19 cellular contexts compared by ENCODE assay signal in the genomic region with DNA sequence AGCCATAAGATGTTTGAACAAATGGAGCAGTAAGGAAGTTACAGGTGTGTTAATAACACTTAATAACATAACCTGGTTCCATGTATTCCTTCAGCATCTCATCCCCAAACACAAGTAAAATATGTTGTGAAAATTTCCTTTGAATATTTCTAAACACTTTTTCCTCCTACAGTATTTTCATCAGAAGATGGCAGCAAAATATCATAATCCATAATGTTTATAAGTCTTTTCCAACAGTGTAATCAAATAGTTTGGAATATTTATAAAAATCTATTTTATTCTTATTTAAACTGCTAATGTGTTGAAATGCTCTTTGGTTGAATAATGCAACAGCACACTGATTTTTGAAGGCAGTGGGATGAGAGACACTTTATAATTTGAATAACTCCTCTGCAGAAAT.
DNase-seq lines count a peak whose midpoint lies in the region; ATAC-seq and TF ChIP-seq lines count a peak whose summit lies in the region.
"Had no signal": no experiment of that assay in that cellular context is flagged by ENCODE, and none has a peak within 500 bp of the region (broad histone marks: within the 10 kb centered on the region; RNA-seq: fewer than 3 reads in every experiment).

No MANE protein-coding gene starts in this region.

- no peak for TF ChIP-seq POLR2A in IMR-90 (IDR thresholded peaks at IDR 0.05; ENCODE audit: low read depth, low read length)
- no peak for TF ChIP-seq POLR2A in erythroblast (IDR thresholded peaks at IDR 0.05; ENCODE audit: low read length)
- TF ChIP-seq POLR2A in ovary (IDR thresholded peaks at IDR 0.05) = no peak

- H3K4me3 ChIP-seq in IMR-90 (ENCODE audit: insufficient read depth, low read depth, low read length) (no peak overlapping the region), choroid plexus epithelial cell (ENCODE audit: low read depth, low read length) (no peak overlapping the region), ovary (no peak overlapping the region)
- H3K4me3 ChIP-seq: PC-9, SK-N-MC had no signal

- H3K4me2 ChIP-seq in IMR-90 (ENCODE audit: low read depth, low read length) = no peak overlapping the region
- H3K4me2 ChIP-seq: PC-9 had no signal

- no peak overlapping the region for H3K14ac ChIP-seq in IMR-90 (replicated peaks; ENCODE audit: low read depth, low read length)

- H3K79me1 ChIP-seq in IMR-90 (ENCODE audit: low read depth in 1 of 2, low read length in 2 of 2) = no peaks in the 10 kb centered on the region

- no peak overlapping the region for H2BK15ac ChIP-seq in IMR-90 (ENCODE audit: low read depth, low read length)

- H3K9me3 Mint-ChIP-seq in osteocyte (ENCODE audit: unreplicated experiment) (no peaks in the 10 kb centered on the region), MCF 10A (ENCODE audit: unreplicated experiment) (no peaks in the 10 kb centered on the region)

- H3K27ac Mint-ChIP-seq in osteocyte (ENCODE audit: unreplicated experiment) = no peak overlapping the region
- no peak overlapping the region for H3K27ac Mint-ChIP-seq in MCF 10A (ENCODE audit: low read depth, unreplicated experiment)
- H3K27ac Mint-ChIP-seq: CD14-positive monocyte had no signal

- no peak overlapping the region for H4K8ac ChIP-seq in IMR-90 (ENCODE audit: low read depth in 2 of 2, low read length in 2 of 2)

- no peak overlapping the region for H2AFZ ChIP-seq in IMR-90 (replicated peaks; ENCODE audit: low read length, poor library complexity)
- H2AFZ ChIP-seq: PC-9 had no signal

- H3K9ac ChIP-seq in IMR-90 (ENCODE audit: low read depth, low read length) = no peak overlapping the region

- H3K4me3 Mint-ChIP-seq in osteocyte (ENCODE audit: unreplicated experiment) = no peak overlapping the region
- H3K4me3 Mint-ChIP-seq in MCF 10A (ENCODE audit: unreplicated experiment) = no peak overlapping the region
- H3K4me3 Mint-ChIP-seq: CD14-positive monocyte had no signal

- no peak overlapping the region for H2BK20ac ChIP-seq in IMR-90 (ENCODE audit: low read depth, low read length)

- H2BK120ac ChIP-seq in IMR-90 (ENCODE audit: low read depth, low read length) = no peak overlapping the region

- intact Hi-C loops in IMR-90 (cut with micrococcal nuclease) = loop anchor here (10.0 kb wide), 1 partner anchor 152 kb away; no protein-coding TSS in a partner anchor
- intact Hi-C loops in MCF 10A (cut with micrococcal nuclease) = no loop called here
- intact Hi-C loops in ovary (cut with DNase I) = no loop called here

- TF ChIP-seq CTCF in IMR-90 (conservative IDR thresholded peaks at IDR 0.05; ENCODE audit: low read depth, low read length) (peak; percentile 24; the same call in 1 of the 2 replicates), choroid plexus epithelial cell (conservative IDR thresholded peaks at IDR 0.05; ENCODE audit: low read depth, low read length) (peak; percentile 11), osteocyte (IDR thresholded peaks at IDR 0.05) (peak; percentile 34), MCF 10A (IDR thresholded peaks at IDR 0.05; ENCODE audit: unreplicated experiment) (no peak), ovary (IDR thresholded peaks at IDR 0.05) (no peak)

- H3K9me1 ChIP-seq in IMR-90 (ENCODE audit: insufficient read depth, low read length) = no peaks in the 10 kb centered on the region

- H3K9me3 ChIP-seq in IMR-90 (ENCODE audit: control insufficient read depth, insufficient read depth, low read length) = no peaks in the 10 kb centered on the region
- H3K9me3 ChIP-seq in ovary = no peaks in the 10 kb centered on the region

- H2AK9ac ChIP-seq in IMR-90 (replicated peaks; ENCODE audit: low read depth, low read length, poor library complexity) = no peak overlapping the region

- H3K18ac ChIP-seq in IMR-90 (ENCODE audit: low read depth, low read length) = no peak overlapping the region

- H3K27me3 Mint-ChIP-seq in osteocyte (ENCODE audit: unreplicated experiment) = no peaks in the 10 kb centered on the region
- no peaks in the 10 kb centered on the region for H3K27me3 Mint-ChIP-seq in MCF 10A (ENCODE audit: insufficient read depth, unreplicated experiment)

- dilution Hi-C loops in IMR-90 (cut with HindIII; ENCODE audit: low sequenced_read_pairs, unreplicated experiment) = no loop called here

- no peak overlapping the region for H3K27ac ChIP-seq in IMR-90 (ENCODE audit: insufficient read depth, low read length)
- no peak overlapping the region for H3K27ac ChIP-seq in ovary
- H3K27ac ChIP-seq: 22Rv1, PC-9, SK-N-MC had no signal

- no peak for TF ChIP-seq RAD21 in IMR-90 (IDR thresholded peaks at IDR 0.05; ENCODE audit: low read length)

- H3K56ac ChIP-seq in IMR-90 (ENCODE audit: extremely low read depth, insufficient read depth, low read length) = no peak overlapping the region

- H3K36me3 Mint-ChIP-seq in osteocyte (ENCODE audit: unreplicated experiment) = no peaks in the 10 kb centered on the region
- no peaks in the 10 kb centered on the region for H3K36me3 Mint-ChIP-seq in MCF 10A (ENCODE audit: insufficient read depth, unreplicated experiment)
- H3K36me3 Mint-ChIP-seq: CD14-positive monocyte had no signal

- no peak overlapping the region for H2AK5ac ChIP-seq in IMR-90 (ENCODE audit: low read depth, low read length)

- in situ Hi-C loops in IMR-90 (cut with MboI; ENCODE audit: low sequenced_read_pairs) = no loop called here

- no peak for TF ChIP-seq EP300 in ovary (IDR thresholded peaks at IDR 0.05)

- no peak for ATAC-seq in IMR-90 (ENCODE audit: low read depth)
- ATAC-seq: HepG2 had no signal

- H4K5ac ChIP-seq in IMR-90 (ENCODE audit: low read depth, low read length) = no peak overlapping the region

- no peaks in the 10 kb centered on the region for H3K4me1 ChIP-seq in IMR-90 (ENCODE audit: control insufficient read depth, insufficient read depth, low read length)
- no peaks in the 10 kb centered on the region for H3K4me1 ChIP-seq in ovary (ENCODE audit: insufficient read depth)

- H2BK5ac ChIP-seq in IMR-90 (ENCODE audit: low read depth, low read length, poor library complexity, severe bottlenecking) = no peak overlapping the region

- H3K4me1 Mint-ChIP-seq in osteocyte (ENCODE audit: unreplicated experiment) (no peaks in the 10 kb centered on the region), MCF 10A (ENCODE audit: insufficient read depth, unreplicated experiment) (no peaks in the 10 kb centered on the region)
- H3K4me1 Mint-ChIP-seq: CD14-positive monocyte had no signal

- H4K20me1 ChIP-seq in IMR-90 (ENCODE audit: insufficient read depth, low read length) = no peaks in the 10 kb centered on the region

- H3K4ac ChIP-seq in IMR-90 (ENCODE audit: low read depth, low read length) = no peak overlapping the region

- CTCF ChIA-PET in IMR-90 (lab: Yijun Ruan, JAX) = no interaction called here
- CTCF ChIA-PET in MCF 10A (lab: Yijun Ruan, JAX) = no interaction called here

- BruUV-seq in IMR-90 (replicated peaks; lab: Mats Ljungman, UMichigan) (no TSS peak), MCF 10A (replicated peaks; lab: Mats Ljungman, UMichigan) (no TSS peak)

- DNase-seq in DMS 273 (lab: John Stamatoyannopoulos, UW; ENCODE audit: unreplicated experiment) (peak; percentile 18), DMS 273 treated with DMSO at 0.1 percent for 48 hours (lab: John Stamatoyannopoulos, UW) (no peak), IMR-90 (no peak), choroid plexus epithelial cell (ENCODE audit: low read depth) (peak; percentile 10), osteocyte (ENCODE audit: extremely low spot score, unreplicated experiment) (no peak), MCF 10A (ENCODE audit: unreplicated experiment) (no peak), erythroblast (lab: John Stamatoyannopoulos, UW) (no peak), ovary (no peak)
- DNase-seq: COR-L47, MV-4-11, NCI-H1436, NCI-H2081, NCI-H226, NCI-H526, PC-9 had no signal

- H3K36me3 ChIP-seq in IMR-90 (ENCODE audit: control insufficient read depth, insufficient read depth, low read length) = no peaks in the 10 kb centered on the region
- H3K36me3 ChIP-seq in ovary = no peaks in the 10 kb centered on the region

- no peak overlapping the region for H3K23ac ChIP-seq in IMR-90 (ENCODE audit: low read depth, low read length)

- POLR2A ChIA-PET in IMR-90 (lab: Charles Lee; ENCODE audit: unreplicated experiment) (no interaction called here), MCF 10A (lab: Yijun Ruan, JAX) (no interaction called here)

- H3K27me3 ChIP-seq in IMR-90 (ENCODE audit: control insufficient read depth, insufficient read depth, low read length) (no peaks in the 10 kb centered on the region), ovary (no peaks in the 10 kb centered on the region)

- H4K91ac ChIP-seq in IMR-90 (ENCODE audit: insufficient read depth, low read depth, low read length) = no peak overlapping the region

TF ChIP-seq in IMR-90, 13 proteins besides CTCF, POLR2A, EP300 and RAD21 (continues in another document):
- TF ChIP-seq CEBPB (IDR thresholded peaks at IDR 0.05; ENCODE audit: low read depth, low read length) (no peak), FOS (IDR thresholded peaks at IDR 0.05; ENCODE audit: low read depth, low read length) (no peak), RFX5 (IDR thresholded peaks at IDR 0.05; ENCODE audit: low read depth, low read length) (no peak), BHLHE40 (IDR thresholded peaks at IDR 0.05; ENCODE audit: low read depth, low read length) (no peak), SMC3 (IDR thresholded peaks at IDR 0.05; ENCODE audit: low read depth, low read length) (no peak), MAFK (IDR thresholded peaks at IDR 0.05; ENCODE audit: low read depth, low read length) (no peak), RCOR1 (IDR thresholded peaks at IDR 0.05; ENCODE audit: insufficient replicate concordance, low read length) (no peak), MAZ (IDR thresholded peaks at IDR 0.05; ENCODE audit: borderline replicate concordance, low read depth, low read length) (no peak), MXI1 (IDR thresholded peaks at IDR 0.05; ENCODE audit: borderline replicate concordance, low read depth, low read length) (no peak)
- TF ChIP-seq, protein P1, sequence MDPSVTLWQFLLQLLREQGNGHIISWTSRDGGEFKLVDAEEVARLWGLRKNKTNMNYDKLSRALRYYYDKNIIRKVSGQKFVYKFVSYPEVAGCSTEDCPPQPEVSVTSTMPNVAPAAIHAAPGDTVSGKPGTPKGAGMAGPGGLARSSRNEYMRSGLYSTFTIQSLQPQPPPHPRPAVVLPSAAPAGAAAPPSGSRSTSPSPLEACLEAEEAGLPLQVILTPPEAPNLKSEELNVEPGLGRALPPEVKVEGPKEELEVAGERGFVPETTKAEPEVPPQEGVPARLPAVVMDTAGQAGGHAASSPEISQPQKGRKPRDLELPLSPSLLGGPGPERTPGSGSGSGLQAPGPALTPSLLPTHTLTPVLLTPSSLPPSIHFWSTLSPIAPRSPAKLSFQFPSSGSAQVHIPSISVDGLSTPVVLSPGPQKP (IDR thresholded peaks at IDR 0.05; ENCODE audit: borderline replicate concordance, low read depth, low read length) = no peak
- TF ChIP-seq, protein P2, sequence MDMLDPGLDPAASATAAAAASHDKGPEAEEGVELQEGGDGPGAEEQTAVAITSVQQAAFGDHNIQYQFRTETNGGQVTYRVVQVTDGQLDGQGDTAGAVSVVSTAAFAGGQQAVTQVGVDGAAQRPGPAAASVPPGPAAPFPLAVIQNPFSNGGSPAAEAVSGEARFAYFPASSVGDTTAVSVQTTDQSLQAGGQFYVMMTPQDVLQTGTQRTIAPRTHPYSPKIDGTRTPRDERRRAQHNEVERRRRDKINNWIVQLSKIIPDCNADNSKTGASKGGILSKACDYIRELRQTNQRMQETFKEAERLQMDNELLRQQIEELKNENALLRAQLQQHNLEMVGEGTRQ (IDR thresholded peaks at IDR 0.05; ENCODE audit: low read depth, low read length) = no peak

Comparison
In these comparisons a context has a peak if more than half of its experiments do, and no peak if none do; other contexts are left out.
1. DNase-seq: peak in DMS 273 (single experiment) and choroid plexus epithelial cell (single experiment); none in DMS 273 treated with DMSO at 0.1 percent for 48 hours (single experiment), IMR-90 (single experiment), osteocyte (single experiment), MCF 10A (single experiment), erythroblast (0 of 2) and ovary (0 of 5).
2. CTCF ChIP-seq: peak in IMR-90 (single experiment), choroid plexus epithelial cell (single experiment) and osteocyte (single experiment); none in MCF 10A (single experiment) and ovary (0 of 3).